In genomic region chr4:189129044-189129443, GRCh38 we compare ENCODE assay signal across 7 cellular contexts.
"Had no signal": no experiment of that assay in that cellular context is flagged by ENCODE, and none has a peak within 500 bp of the region (broad histone marks: within the 10 kb centered on the region; RNA-seq: fewer than 3 reads in every experiment).

No MANE protein-coding gene starts in this region.

- FAIRE-seq: HepG2, HTR-8/SVneo, K562 had no signal

- DNase-seq: IMR-90, KBM-7, KG1 had no signal

- H3K4me3 ChIP-seq: K562 had no signal

- ATAC-seq: HepG2, K562 had no signal

- H3K27ac ChIP-seq: HL-60 had no signal
